Comparison of ENCODE assay signal across 10 cellular contexts in the genomic region with DNA sequence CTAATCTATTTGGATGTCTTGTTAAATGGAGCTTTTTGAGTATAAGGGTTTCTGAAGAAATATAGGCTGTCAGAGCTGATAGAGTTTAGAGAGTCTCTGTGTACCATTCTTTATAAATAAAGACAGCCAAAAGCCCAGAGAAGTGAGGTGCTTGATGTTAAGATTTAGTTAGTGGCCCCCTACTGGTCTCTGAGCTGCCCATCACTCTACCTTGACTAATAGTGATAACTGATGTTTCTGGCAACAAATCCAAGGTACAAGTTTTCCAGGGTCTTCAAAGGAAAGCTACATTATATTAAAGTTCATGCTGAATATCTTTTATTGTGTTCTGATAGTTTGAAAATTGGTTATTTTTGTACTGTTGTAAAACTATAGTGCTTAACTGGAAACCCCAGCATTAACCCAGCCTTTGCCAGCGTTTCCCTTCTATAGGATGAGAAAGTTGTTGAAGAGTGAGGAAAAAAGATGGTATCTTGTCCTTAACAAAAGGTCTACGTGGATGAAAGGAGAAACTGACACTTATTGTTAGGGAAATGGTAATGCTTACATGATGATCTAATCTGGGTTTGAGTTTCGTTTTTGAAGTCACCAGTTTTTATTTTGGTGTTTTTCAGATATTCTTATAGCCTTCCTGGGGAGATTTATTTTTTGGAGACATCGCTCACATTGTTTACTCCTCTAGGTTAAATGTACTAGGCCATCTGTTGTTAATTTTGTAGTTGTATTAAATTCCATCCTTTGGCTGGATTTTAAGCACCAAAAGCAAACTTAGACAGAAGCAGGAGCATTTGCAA.
A peak's percentile ranks its signal among the peaks of the same experiment; 100 is the strongest.
DNase-seq lines count a peak whose midpoint lies in the region; ATAC-seq, FAIRE-seq and TF ChIP-seq lines count a peak whose summit lies in the region.
"Had no signal": no experiment of that assay in that cellular context is flagged by ENCODE, and none has a peak within 500 bp of the region (broad histone marks: within the 10 kb centered on the region; RNA-seq: fewer than 3 reads in every experiment).

No MANE protein-coding gene starts in this region.

- DNase-seq in DMS53 (lab: John Stamatoyannopoulos, UW) (peak; percentile 25), DMS53 treated with DMSO at 0.1 percent for 48 hours (lab: John Stamatoyannopoulos, UW; ENCODE audit: unreplicated experiment) (no peak), NB4 (ENCODE audit: low read depth) (peak; percentile 49), gastrocnemius medialis (no peak)
- DNase-seq in activated effector memory CD4-positive, alpha-beta T cell treated with Interleukin-2 at 50 U/mL for 16 hours: no peak
- DNase-seq: midbrain, NCI-H1436 had no signal

- FAIRE-seq in endometrium (lab: Jason Lieb, UNC): peak; percentile 98

- peaks cover 7 to 29% of the 10 kb centered on the region in 2 donors for H3K4me1 ChIP-seq in gastrocnemius medialis

- in situ Hi-C loops in gastrocnemius medialis (cut with MboI; ENCODE audit: low sequenced_read_pairs in 4 of 4): no loop called here

- H3K27me3 ChIP-seq in gastrocnemius medialis: no peaks in the 10 kb centered on the region

- intact Hi-C loops in gastrocnemius medialis (cut with DNase I; ENCODE audit: low total_unique reads): no loop called here

- H3K4me3 ChIP-seq in NB4 (ENCODE audit: low read depth, low read length) (no peak overlapping the region), gastrocnemius medialis (no peak overlapping the region)

- H3K27ac ChIP-seq in gastrocnemius medialis: peak overlapping the region in 3 of 4 donors; percentile 4 to 30 (median 14)

- no peak for ATAC-seq in gastrocnemius medialis
- no peak for ATAC-seq in HG02798 (IDR thresholded peaks at IDR 0.05; ENCODE audit: poor library complexity, unreplicated experiment)
- no peak for ATAC-seq in HG03442 (IDR thresholded peaks at IDR 0.05; ENCODE audit: unreplicated experiment)

- H3K36me3 ChIP-seq in gastrocnemius medialis: no peaks in the 10 kb centered on the region

- TF ChIP-seq POLR2A in NB4 (IDR thresholded peaks at IDR 0.05; ENCODE audit: extremely low read depth, insufficient read length) (no peak), gastrocnemius medialis (IDR thresholded peaks at IDR 0.05) (no peak)

- no peaks in the 10 kb centered on the region for H3K9me3 ChIP-seq in gastrocnemius medialis

- TF ChIP-seq CTCF in NB4 (IDR thresholded peaks at IDR 0.05; ENCODE audit: low read depth, low read length) (peak; percentile 73), gastrocnemius medialis (IDR thresholded peaks at IDR 0.05 in 4 of 5, conservative IDR thresholded peaks at IDR 0.05 in 1 of 5) (peak in 1 of 5 experiments; percentile 16)

Comparison
In these comparisons a context has a peak if more than half of its experiments do, and no peak if none do; other contexts are left out.
1. DNase-seq: peak in DMS53 (single experiment) and NB4 (single experiment); none in DMS53 treated with DMSO at 0.1 percent for 48 hours (single experiment), gastrocnemius medialis (0 of 2) and activated effector memory CD4-positive, alpha-beta T cell treated with Interleukin-2 at 50 U/mL for 16 hours (single experiment).